ENCODE assay signal across 14 cellular contexts in genomic region chr4:122980860-122981259, GRCh38. TPM values are rescaled to one million over a fixed set of nuclear protein-coding genes. Genes with fewer than 3 reads are reported as not detected.
DNase-seq lines count a peak whose midpoint lies in the region; ATAC-seq and TF ChIP-seq lines count a peak whose summit lies in the region.
"Had no signal": no experiment of that assay in that cellular context is flagged by ENCODE, and none has a peak within 500 bp of the region (broad histone marks: within the 10 kb centered on the region; RNA-seq: fewer than 3 reads in every experiment).

No MANE protein-coding gene starts in this region.

- no peaks in the 10 kb centered on the region for H3K4me1 ChIP-seq in upper lobe of left lung
- H3K4me1 ChIP-seq: BLaER1 treated with 17β-estradiol and CSF1 and Interleukin-3, amounts not matched to agents 10 nM and 100 nM had no signal

- no peak for TF ChIP-seq RAD21 in Ishikawa (IDR thresholded peaks at IDR 0.05; ENCODE audit: low read depth)

- no peaks in the 10 kb centered on the region for H3K27me3 ChIP-seq in upper lobe of left lung
- H3K27me3 ChIP-seq: BLaER1 treated with 17β-estradiol and CSF1 and Interleukin-3, amounts not matched to agents 10 nM and 100 nM had no signal

- ATAC-seq in GM21360 (IDR thresholded peaks at IDR 0.05; ENCODE audit: unreplicated experiment): no peak
- no peak for ATAC-seq in upper lobe of left lung (ENCODE audit: low FRiP score in 2 of 2)

- TF ChIP-seq EP300 in Ishikawa (IDR thresholded peaks at IDR 0.05; ENCODE audit: borderline replicate concordance) (no peak), upper lobe of left lung (IDR thresholded peaks at IDR 0.05) (no peak)

- peak; percentile 16 to 22 for DNase-seq in cardiac fibroblast (ENCODE audit: low read depth in 2 of 2)
- DNase-seq in fibroblast of mammary gland (ENCODE audit: low read depth): peak; percentile 14
- peak; percentile 2 to 30 for DNase-seq in lung microvascular endothelial cell (ENCODE audit: low read depth in 2 of 2)
- DNase-seq in upper lobe of left lung: no peak
- DNase-seq in D341Med (ENCODE audit: low spot score): no peak
- DNase-seq: ACHN; CD4-positive, CD25-positive, alpha-beta regulatory T cell; DMS 273 treated with DMSO at 0.1 percent for 48 hours; EL; GOT3; H9 had no signal

- H3K27ac ChIP-seq in upper lobe of left lung: no peak overlapping the region
- H3K27ac ChIP-seq: BLaER1 treated with 17β-estradiol and CSF1 and Interleukin-3, amounts not matched to agents 10 nM and 100 nM had no signal

- H3K4me3 ChIP-seq in cardiac fibroblast (replicated peaks in 1 of 2; ENCODE audit: low read depth in 2 of 2, low read length in 2 of 2) (no peak overlapping the region), fibroblast of mammary gland (ENCODE audit: control insufficient read depth, low read depth, low read length) (no peak overlapping the region), upper lobe of left lung (no peak overlapping the region)
- H3K4me3 ChIP-seq: BLaER1 treated with 17β-estradiol and CSF1 and Interleukin-3, amounts not matched to agents 10 nM and 100 nM had no signal

- TF ChIP-seq POLR2A in upper lobe of left lung (IDR thresholded peaks at IDR 0.05): no peak

- peaks cover 0 to 24% (median 9%) of the 10 kb centered on the region in 4 donors for H3K36me3 ChIP-seq in upper lobe of left lung

- no peaks in the 10 kb centered on the region for H3K9me3 ChIP-seq in upper lobe of left lung

- TF ChIP-seq CTCF in cardiac fibroblast (IDR thresholded peaks at IDR 0.05; ENCODE audit: low read depth, low read length) (no peak), fibroblast of mammary gland (conservative IDR thresholded peaks at IDR 0.05; ENCODE audit: control insufficient read depth, insufficient read depth, low read depth, low read length) (no peak), upper lobe of left lung (IDR thresholded peaks at IDR 0.05) (no peak)

TF ChIP-seq in Ishikawa, 13 proteins besides CTCF, POLR2A, EP300 and RAD21:
- TF ChIP-seq TCF12 (IDR thresholded peaks at IDR 0.05; ENCODE audit: low read depth) (no peak), EGR1 (IDR thresholded peaks at IDR 0.05) (no peak), USF1 (IDR thresholded peaks at IDR 0.05) (no peak), NFIC (IDR thresholded peaks at IDR 0.05) (peak; percentile 54; the same call in 1 of the 2 replicates)

RNA-seq across cellular contexts. Expression of gene NUDT6, which starts 58.5 kb away (rescaled TPM):
- 3.6 and 4.1 TPM in 2 replicates for total RNA-seq in lung microvascular endothelial cell
- total RNA-seq in upper lobe of left lung: 10 to 100 TPM in 1 of 6 donors, 1 to 10 TPM in 5; 3.1 to 10.3 (median 6.3) TPM

Comparison
In these comparisons a context has a peak if more than half of its experiments do, and no peak if none do; other contexts are left out.
1. DNase-seq: peak in cardiac fibroblast (2 of 2), fibroblast of mammary gland (single experiment) and lung microvascular endothelial cell (2 of 2); none in upper lobe of left lung (0 of 2) and D341Med (single experiment).